Comparison of ENCODE assay signal across 20 cellular contexts in genomic region chr1:118118469-118118868, GRCh38.
DNase-seq lines count a peak whose midpoint lies in the region; ATAC-seq and TF ChIP-seq lines count a peak whose summit lies in the region.
"Had no signal": no experiment of that assay in that cellular context is flagged by ENCODE, and none has a peak within 500 bp of the region (broad histone marks: within the 10 kb centered on the region; RNA-seq: fewer than 3 reads in every experiment).

No MANE protein-coding gene starts in this region.

- H3K27me3 ChIP-seq in parathyroid adenoma (ENCODE audit: control insufficient read depth, insufficient read depth, low read length), result no peaks in the 10 kb centered on the region
- H3K27me3 ChIP-seq: gastrocnemius medialis, spleen had no signal

- DNase-seq in Ammon's horn (ENCODE audit: low spot score) (peak; percentile 6), HT-29 (ENCODE audit: low spot score) (peak; percentile 40), left kidney (ENCODE audit: low read depth, low spot score) (peak; percentile 32)
- DNase-seq in activated CD8-positive, alpha-beta memory T cell treated with anti-CD3 and anti-CD28 coated beads, Interleukin-2, amount 50 U/mL, for 4 hours, result no peak
- DNase-seq: activated CD4-positive, alpha-beta T cell treated with anti-CD3 and anti-CD28 coated beads, Interleukin-2, amount 50 U/mL, for 4 hours; activated gamma-delta T cell; CD4-positive, alpha-beta memory T cell; central memory CD4-positive, alpha-beta T cell; DMS79; gastrocnemius medialis; naive B cell; NCI-H1092; SHP77 treated with DMSO at 0.1 percent for 48 hours; spleen; T-helper 1 cell had no signal

- H2AFZ ChIP-seq in parathyroid adenoma, result peak overlapping the region; percentile 42

- H3K9ac ChIP-seq in parathyroid adenoma, result no peak overlapping the region

- H3K79me2 ChIP-seq in parathyroid adenoma, result no peaks in the 10 kb centered on the region

- no peak overlapping the region for H3K27ac ChIP-seq in parathyroid adenoma
- H3K27ac ChIP-seq: gastrocnemius medialis, spleen had no signal

- H3K36me3 ChIP-seq in parathyroid adenoma (ENCODE audit: control insufficient read depth, insufficient read depth, low read length), result no peaks in the 10 kb centered on the region
- H3K36me3 ChIP-seq: gastrocnemius medialis, spleen had no signal

- no peak overlapping the region for H3K4me2 ChIP-seq in parathyroid adenoma (ENCODE audit: low read length)

- peaks cover 4% of the 10 kb centered on the region for H3K4me1 ChIP-seq in parathyroid adenoma
- H3K4me1 ChIP-seq: gastrocnemius medialis, spleen had no signal

- TF ChIP-seq CTCF in parathyroid adenoma (IDR thresholded peaks at IDR 0.05), result no peak

- no peak overlapping the region for H3K4me3 ChIP-seq in parathyroid adenoma (ENCODE audit: low read depth, low read length)
- H3K4me3 ChIP-seq: gastrocnemius medialis, spleen had no signal

- ATAC-seq in HG03442 (IDR thresholded peaks at IDR 0.05; ENCODE audit: unreplicated experiment) (no peak), GM18870 (IDR thresholded peaks at IDR 0.05; ENCODE audit: unreplicated experiment) (no peak), HG02610 (IDR thresholded peaks at IDR 0.05; ENCODE audit: unreplicated experiment) (no peak)
- ATAC-seq: esophagus mucosa, gastrocnemius medialis had no signal

- no peaks in the 10 kb centered on the region for H3K9me3 ChIP-seq in parathyroid adenoma (ENCODE audit: control insufficient read depth, low read length)
- H3K9me3 ChIP-seq: gastrocnemius medialis, spleen had no signal
